In the genomic region with DNA sequence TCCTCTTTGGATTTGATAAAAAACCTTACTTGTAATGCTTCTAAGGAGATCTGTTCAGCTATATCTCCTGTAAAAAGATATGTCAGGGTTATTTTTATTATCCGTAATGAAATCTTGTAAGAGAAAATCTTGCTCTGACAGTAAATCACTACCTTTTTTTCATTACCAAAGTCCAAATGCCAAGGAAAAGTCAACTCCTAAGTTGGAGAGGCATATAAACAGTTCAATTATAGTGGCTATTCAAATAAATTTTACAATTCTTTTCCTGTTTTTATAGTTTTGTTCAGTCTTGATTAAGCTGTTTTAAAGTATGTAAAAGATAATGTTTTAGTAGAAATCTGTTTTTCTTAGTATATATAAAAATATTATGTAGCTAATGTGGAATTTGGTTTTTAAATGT, we compare ENCODE assay signal across 23 cellular contexts. TPM values are rescaled to one million over a fixed set of nuclear protein-coding genes. Genes with fewer than 3 reads are reported as not detected.
"Had no signal": no experiment of that assay in that cellular context is flagged by ENCODE, and none has a peak within 500 bp of the region (broad histone marks: within the 10 kb centered on the region; RNA-seq: fewer than 3 reads in every experiment).

No MANE protein-coding gene starts in this region.

- H3K27me3 ChIP-seq: cardiac muscle cell, Peyer's patch had no signal

- H3K4me3 ChIP-seq: cardiac muscle cell, Peyer's patch had no signal

- H3K4me1 ChIP-seq: Peyer's patch had no signal

- H3K27ac ChIP-seq: cardiac muscle cell, Peyer's patch had no signal

- H3K9me3 ChIP-seq: Peyer's patch had no signal

- ATAC-seq: activated naive CD4-positive, alpha-beta T cell treated with anti-CD3 and anti-CD28 coated beads, Interleukin-2, amount 50 U/mL, for 72 hours; activated naive CD8-positive, alpha-beta T cell treated with anti-CD3 and anti-CD28 coated beads, Interleukin-2, amount 50 U/mL, for 24 hours; activated T-cell treated with anti-CD3 and anti-CD28 coated beads, Interleukin-2, amount 50 U/mL, for 4 hours had no signal

- H3K36me3 ChIP-seq: cardiac muscle cell, Peyer's patch had no signal

- DNase-seq: activated B cell treated with CpG ODN at 0.5 μM for 24 hours; activated CD4-positive, alpha-beta memory T cell treated with anti-CD3 and anti-CD28 coated beads for 36 hours; activated CD4-positive, alpha-beta T cell treated with anti-CD3 and anti-CD28 coated beads for 1 hour; activated CD4-positive, alpha-beta T cell treated with anti-CD3 and anti-CD28 coated beads, Interleukin-2, amount 10 ng/mL, durations not matched to agents 24 days and 14 days; activated CD8-positive, alpha-beta memory T cell treated with anti-CD3 and anti-CD28 coated beads for 24 hours; activated effector memory CD4-positive, alpha-beta T cell treated with anti-CD3 and anti-CD28 coated beads, Interleukin-2, amount 50 U/mL, for 16 hours; activated naive CD4-positive, alpha-beta T cell treated with Interleukin-2 at 50 U/mL for 16 hours; activated naive CD8-positive, alpha-beta T cell treated with anti-CD3 and anti-CD28 coated beads, Interleukin-2, amount 50 U/mL, for 24 hours; activated T-cell treated with anti-CD3 and anti-CD28 coated beads, Interleukin-2, amount 50 U/mL, for 4 hours; amygdala; MM.1S; NCI-H1105; NCI-H1436; NCI-H1694 treated with DMSO at 0.1 percent for 48 hours; NCI-H2029 treated with DMSO at 0.1 percent for 48 hours; NCI-H510A treated with DMSO at 0.1 percent for 48 hours; NCI-H69; NK-92 treated with Interleukin-12 subunit alpha and Interleukin-12 subunit beta, amount 100 ng/mL, for 24 hours; Peyer's patch; SHP77 treated with DMSO at 0.1 percent for 48 hours had no signal

RNA-seq across cellular contexts. Expression of a gene that starts 9.0 kb away (rescaled TPM):
- total RNA-seq: activated B cell treated with CpG ODN at 0.5 μM for 24 hours; activated CD4-positive, alpha-beta memory T cell treated with anti-CD3 and anti-CD28 coated beads for 36 hours; activated CD4-positive, alpha-beta T cell treated with anti-CD3 and anti-CD28 coated beads, Interleukin-2, amount 10 ng/mL, durations not matched to agents 24 days and 14 days; activated naive CD4-positive, alpha-beta T cell treated with anti-CD3 and anti-CD28 coated beads, Interleukin-2, amount 50 U/mL, for 72 hours; activated T-cell treated with anti-CD3 and anti-CD28 coated beads, Interleukin-2, amount 50 U/mL, for 4 hours; cardiac muscle cell; T-helper 1 cell treated with Interleukin-12 subunit alpha and Interleukin-12 subunit beta and Interleukin-4 antibody, amounts not matched to agents 30 ng/mL and 1 ng/mL, for 36 hours had no signal
- polyA plus RNA-seq: cardiac muscle cell had no signal
